ENCODE assay signal across 21 cellular contexts in genomic region chr5:143551765-143552164, GRCh38.
A peak's percentile ranks its signal among the peaks of the same experiment; 100 is the strongest.
DNase-seq lines count a peak whose midpoint lies in the region; ATAC-seq, FAIRE-seq and TF ChIP-seq lines count a peak whose summit lies in the region.
"Had no signal": no experiment of that assay in that cellular context is flagged by ENCODE, and none has a peak within 500 bp of the region (broad histone marks: within the 10 kb centered on the region; RNA-seq: fewer than 3 reads in every experiment).

No MANE protein-coding gene starts in this region.

- TF ChIP-seq POLR2A in ovary (IDR thresholded peaks at IDR 0.05), result no peak

- no peak overlapping the region for H3K27ac Mint-ChIP-seq in T-helper 2 cell treated with Interferon-gamma antibody and Interleukin-4, amounts not matched to agents 5 μg/mL and 100 μg/mL, for 36 hours
- H3K27ac Mint-ChIP-seq: CD8-positive, alpha-beta T cell had no signal

- no peaks in the 10 kb centered on the region for H3K9me2 ChIP-seq in Karpas-422 (replicated peaks; ENCODE audit: insufficient read depth, low read length)

- TF ChIP-seq CTCF in ovary (IDR thresholded peaks at IDR 0.05) (no peak), D721Med (IDR thresholded peaks at IDR 0.05; ENCODE audit: insufficient read depth, missing control alignments) (no peak)

- H3K4me3 ChIP-seq in Karpas-422 (ENCODE audit: low read length) (no peak overlapping the region), ovary (no peak overlapping the region)
- H3K4me3 ChIP-seq: Peyer's patch had no signal

- H3K27me3 ChIP-seq in Karpas-422 (ENCODE audit: low read length) (no peaks in the 10 kb centered on the region), ovary (no peaks in the 10 kb centered on the region)
- H3K27me3 ChIP-seq: Peyer's patch had no signal

- H3K4me3 Mint-ChIP-seq in T-helper 2 cell treated with Interferon-gamma antibody and Interleukin-4, amounts not matched to agents 5 μg/mL and 100 μg/mL, for 36 hours, result no peak overlapping the region
- H3K4me3 Mint-ChIP-seq: CD8-positive, alpha-beta T cell had no signal

- H3K36me3 ChIP-seq in Karpas-422 (ENCODE audit: insufficient read depth, low read length), result no peaks in the 10 kb centered on the region
- no peaks in the 10 kb centered on the region for H3K36me3 ChIP-seq in ovary
- H3K36me3 ChIP-seq: Peyer's patch had no signal

- H3K4me1 Mint-ChIP-seq in T-helper 2 cell treated with Interferon-gamma antibody and Interleukin-4, amounts not matched to agents 5 μg/mL and 100 μg/mL, for 36 hours (ENCODE audit: low read depth), result no peaks in the 10 kb centered on the region

- no peak for ATAC-seq in GM19463 (IDR thresholded peaks at IDR 0.05; ENCODE audit: unreplicated experiment)
- ATAC-seq: CD8-positive, alpha-beta T cell had no signal

- H3K9ac ChIP-seq in Karpas-422 (ENCODE audit: low read length), result no peak overlapping the region

- no peaks in the 10 kb centered on the region for H3K9me3 Mint-ChIP-seq in T-helper 2 cell treated with Interferon-gamma antibody and Interleukin-4, amounts not matched to agents 5 μg/mL and 100 μg/mL, for 36 hours

- H3K79me2 ChIP-seq in Karpas-422 (ENCODE audit: low read length), result no peaks in the 10 kb centered on the region

- no peak for FAIRE-seq in D721Med (lab: Jason Lieb, UNC)
- FAIRE-seq: H1 had no signal

- H3K27me3 Mint-ChIP-seq in T-helper 2 cell treated with Interferon-gamma antibody and Interleukin-4, amounts not matched to agents 5 μg/mL and 100 μg/mL, for 36 hours (ENCODE audit: low read depth), result no peaks in the 10 kb centered on the region

- 84 to 89% (median 85%) methylated on average over 3 of the region's 3 CpGs for WGBS in ovary, 3 donors

- H3K27ac ChIP-seq in Karpas-422 (ENCODE audit: low read length) (no peak overlapping the region), ovary (no peak overlapping the region)
- H3K27ac ChIP-seq: Peyer's patch had no signal

- intact Hi-C loops in ovary (cut with DNase I), result no loop called here

- H3K4me2 ChIP-seq in Karpas-422 (ENCODE audit: low read depth, low read length, poor library complexity, severe bottlenecking), result no peak overlapping the region

- no peak for TF ChIP-seq EP300 in ovary (IDR thresholded peaks at IDR 0.05)

- DNase-seq in EH (ENCODE audit: low read depth), result peak; percentile 80
- DNase-seq in Karpas-422, result no peak
- DNase-seq in fibroblast of gingiva (ENCODE audit: low read depth), result peak; percentile 20
- DNase-seq in ovary, result no peak
- no peak for DNase-seq in D721Med (ENCODE audit: insufficient read length, low spot score)
- DNase-seq in T-helper 2 cell treated with Interferon-gamma antibody and Interleukin-4, amounts not matched to agents 5 μg/mL and 100 μg/mL, for 36 hours (ENCODE audit: low spot score), result no peak
- DNase-seq: C1 segment of cervical spinal cord; CD8-positive, alpha-beta T cell; DMS153; GF-D8; Kasumi-1; MM.1S; NCI-H1092; NCI-H1436; NCI-H187 treated with DMSO at 0.1 percent for 48 hours; NCI-H2227 treated with DMSO at 0.1 percent for 48 hours; NCI-H510A treated with DMSO at 0.1 percent for 48 hours; NCI-H748 treated with DMSO at 0.1 percent for 48 hours; Peyer's patch had no signal

- H2AFZ ChIP-seq in Karpas-422 (ENCODE audit: low read length), result 0 out of 2 replicates have a peak overlapping the region, but pooled peaks have one; percentile 37

- no peaks in the 10 kb centered on the region for H4K20me1 ChIP-seq in Karpas-422 (ENCODE audit: insufficient read depth, low read depth, low read length)

- no peaks in the 10 kb centered on the region for H3K36me3 Mint-ChIP-seq in T-helper 2 cell treated with Interferon-gamma antibody and Interleukin-4, amounts not matched to agents 5 μg/mL and 100 μg/mL, for 36 hours (ENCODE audit: low read depth)
- H3K36me3 Mint-ChIP-seq: CD8-positive, alpha-beta T cell had no signal

- H3K9me3 ChIP-seq in Karpas-422 (ENCODE audit: low read length) (no peaks in the 10 kb centered on the region), ovary (no peaks in the 10 kb centered on the region)
- H3K9me3 ChIP-seq: Peyer's patch had no signal

- no peaks in the 10 kb centered on the region for H3K4me1 ChIP-seq in Karpas-422 (ENCODE audit: low read length)
- H3K4me1 ChIP-seq in ovary (ENCODE audit: insufficient read depth), result no peaks in the 10 kb centered on the region
- H3K4me1 ChIP-seq: Peyer's patch had no signal

Comparison
In these comparisons a context has a peak if more than half of its experiments do, and no peak if none do; other contexts are left out.
1. DNase-seq: peak in EH (single experiment) and fibroblast of gingiva (single experiment); none in Karpas-422 (single experiment), ovary (0 of 5), D721Med (single experiment) and T-helper 2 cell treated with Interferon-gamma antibody and Interleukin-4, amounts not matched to agents 5 μg/mL and 100 μg/mL, for 36 hours (single experiment).